Comparison of ENCODE assay signal across 26 cellular contexts in the genomic region with DNA sequence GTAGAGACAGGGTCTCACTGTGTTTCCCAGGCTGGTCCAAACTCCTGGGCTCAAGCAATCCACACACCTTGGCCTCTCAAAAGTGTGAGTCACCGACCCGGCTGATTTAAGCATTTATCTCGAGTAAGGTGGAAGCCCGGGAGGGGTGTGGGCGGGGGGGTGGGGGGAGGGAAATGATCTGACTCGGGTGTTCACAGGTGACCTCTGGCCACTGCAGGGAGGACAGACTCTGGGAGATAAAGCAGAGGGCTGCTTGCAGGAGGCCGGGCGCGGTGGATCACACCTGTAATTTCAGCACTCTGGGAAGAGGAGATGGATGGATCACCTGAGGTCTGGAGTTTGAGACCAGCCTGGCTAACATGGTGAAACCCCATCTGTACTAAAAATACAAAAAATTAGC. TPM values are rescaled to one million over a fixed set of nuclear protein-coding genes. Genes with fewer than 3 reads are reported as not detected.
"Had no signal": no experiment of that assay in that cellular context is flagged by ENCODE, and none has a peak within 500 bp of the region (broad histone marks: within the 10 kb centered on the region; RNA-seq: fewer than 3 reads in every experiment).

No MANE protein-coding gene starts in this region.

- H3K4me3 ChIP-seq: cardiac muscle cell, heart right ventricle, lung, neural progenitor cell, smooth muscle cell had no signal

- H3K4me3 Mint-ChIP-seq: activated naive CD4-positive, alpha-beta T cell treated with anti-CD3 and anti-CD28 coated beads, Interleukin-2, amount 10 ng/mL, durations not matched to agents 7 days and 5 days; activated naive CD8-positive, alpha-beta T cell treated with anti-CD3 and anti-CD28 coated beads, Interleukin-2, amount 50 U/mL, for 24 hours; dendritic cell treated with granulocyte-macrophage colony-stimulating factor and Interleukin-4, amounts not matched to agents 40 ng/mL and 50 ng/mL, for 4 days; naive thymus-derived CD4-positive, alpha-beta T cell; neural progenitor cell; T-helper 1 cell treated with Interleukin-12 subunit alpha and Interleukin-12 subunit beta and Interleukin-4 antibody, amounts not matched to agents 30 μg/mL and 1 μg/mL, for 36 hours; WTC11 had no signal

- H3K36me3 ChIP-seq: cardiac muscle cell, neural progenitor cell had no signal

- H3K9me3 Mint-ChIP-seq: activated naive CD4-positive, alpha-beta T cell treated with anti-CD3 and anti-CD28 coated beads, Interleukin-2, amount 10 ng/mL, durations not matched to agents 7 days and 5 days; activated naive CD8-positive, alpha-beta T cell treated with anti-CD3 and anti-CD28 coated beads, Interleukin-2, amount 50 U/mL, for 24 hours; dendritic cell treated with granulocyte-macrophage colony-stimulating factor and Interleukin-4, amounts not matched to agents 40 ng/mL and 50 ng/mL, for 4 days; naive thymus-derived CD4-positive, alpha-beta T cell; neural progenitor cell; T-helper 1 cell treated with Interleukin-12 subunit alpha and Interleukin-12 subunit beta and Interleukin-4 antibody, amounts not matched to agents 30 μg/mL and 1 μg/mL, for 36 hours; WTC11 had no signal

- H3K4me1 Mint-ChIP-seq: activated naive CD4-positive, alpha-beta T cell treated with anti-CD3 and anti-CD28 coated beads, Interleukin-2, amount 10 ng/mL, durations not matched to agents 7 days and 5 days; activated naive CD8-positive, alpha-beta T cell treated with anti-CD3 and anti-CD28 coated beads, Interleukin-2, amount 50 U/mL, for 24 hours had no signal

- H3K27me3 Mint-ChIP-seq: activated naive CD4-positive, alpha-beta T cell treated with anti-CD3 and anti-CD28 coated beads, Interleukin-2, amount 10 ng/mL, durations not matched to agents 7 days and 5 days; activated naive CD8-positive, alpha-beta T cell treated with anti-CD3 and anti-CD28 coated beads, Interleukin-2, amount 50 U/mL, for 24 hours; dendritic cell treated with granulocyte-macrophage colony-stimulating factor and Interleukin-4, amounts not matched to agents 40 ng/mL and 50 ng/mL, for 4 days; naive thymus-derived CD4-positive, alpha-beta T cell had no signal

- H3K9me3 ChIP-seq: heart right ventricle had no signal

- H3K36me3 Mint-ChIP-seq: neural progenitor cell, WTC11 had no signal

- H3K4me2 ChIP-seq: neural progenitor cell, smooth muscle cell had no signal

- ATAC-seq: activated naive CD8-positive, alpha-beta T cell treated with anti-CD3 and anti-CD28 coated beads, Interleukin-2, amount 50 U/mL, for 24 hours; heart right ventricle; left lobe of liver; naive thymus-derived CD4-positive, alpha-beta T cell; sciatic nerve; WTC11 had no signal

- H3K27ac Mint-ChIP-seq: activated naive CD4-positive, alpha-beta T cell treated with anti-CD3 and anti-CD28 coated beads, Interleukin-2, amount 10 ng/mL, durations not matched to agents 7 days and 5 days; dendritic cell treated with granulocyte-macrophage colony-stimulating factor and Interleukin-4, amounts not matched to agents 40 ng/mL and 50 ng/mL, for 4 days; neural progenitor cell; T-helper 1 cell treated with Interleukin-12 subunit alpha and Interleukin-12 subunit beta and Interleukin-4 antibody, amounts not matched to agents 30 μg/mL and 1 μg/mL, for 36 hours; WTC11 had no signal

- FAIRE-seq: kidney had no signal

- H3K27ac ChIP-seq: cardiac muscle cell, heart right ventricle, neural progenitor cell had no signal

- H2AFZ ChIP-seq: neural progenitor cell had no signal

- H3K9ac ChIP-seq: neural progenitor cell had no signal

- DNase-seq: activated effector memory CD4-positive, alpha-beta T cell treated with Interleukin-2 at 50 U/mL for 16 hours; activated naive CD4-positive, alpha-beta T cell treated with anti-CD3 and anti-CD28 coated beads, Interleukin-2, amount 10 ng/mL, durations not matched to agents 7 days and 5 days; activated naive CD8-positive, alpha-beta T cell treated with anti-CD3 and anti-CD28 coated beads, Interleukin-2, amount 50 U/mL, for 24 hours; activated T-cell treated with anti-CD3 and anti-CD28 coated beads, Interleukin-2, amount 50 U/mL, for 1 hour; effector CD4-positive, alpha-beta T cell; erythroblast; foreskin fibroblast; heart right ventricle; kidney; naive thymus-derived CD4-positive, alpha-beta T cell; stimulated activated CD4-positive, alpha-beta T cell treated with anti-CD3 and anti-CD28 coated beads, Interleukin-15, amount 100 ng/mL, for 24 hours; stimulated activated naive CD4-positive, alpha-beta T cell; T1000 had no signal

RNA-seq across cellular contexts. Expression of a gene that starts 7.9 kb away (rescaled TPM):
- total RNA-seq: chondrocyte, fibroblast of lung, smooth muscle cell had no signal
- polyA plus RNA-seq: fibroblast of lung had no signal

RNA-seq across cellular contexts. Expression of a gene that starts 9.6 kb away (rescaled TPM):
- total RNA-seq: heart right ventricle, sciatic nerve had no signal
- polyA plus RNA-seq: fibroblast of lung had no signal

RNA-seq across cellular contexts. Expression of a gene that starts 28.5 kb away (rescaled TPM):
- total RNA-seq: fibroblast of lung, smooth muscle cell had no signal
- polyA plus RNA-seq: fibroblast of lung, smooth muscle cell had no signal

RNA-seq across cellular contexts. Expression of a gene that starts 40.1 kb away (rescaled TPM):
- total RNA-seq: omental fat pad, smooth muscle cell, ureter had no signal
- polyA plus RNA-seq: fibroblast of lung; naive thymus-derived CD4-positive, alpha-beta T cell had no signal
